In the genomic region with DNA sequence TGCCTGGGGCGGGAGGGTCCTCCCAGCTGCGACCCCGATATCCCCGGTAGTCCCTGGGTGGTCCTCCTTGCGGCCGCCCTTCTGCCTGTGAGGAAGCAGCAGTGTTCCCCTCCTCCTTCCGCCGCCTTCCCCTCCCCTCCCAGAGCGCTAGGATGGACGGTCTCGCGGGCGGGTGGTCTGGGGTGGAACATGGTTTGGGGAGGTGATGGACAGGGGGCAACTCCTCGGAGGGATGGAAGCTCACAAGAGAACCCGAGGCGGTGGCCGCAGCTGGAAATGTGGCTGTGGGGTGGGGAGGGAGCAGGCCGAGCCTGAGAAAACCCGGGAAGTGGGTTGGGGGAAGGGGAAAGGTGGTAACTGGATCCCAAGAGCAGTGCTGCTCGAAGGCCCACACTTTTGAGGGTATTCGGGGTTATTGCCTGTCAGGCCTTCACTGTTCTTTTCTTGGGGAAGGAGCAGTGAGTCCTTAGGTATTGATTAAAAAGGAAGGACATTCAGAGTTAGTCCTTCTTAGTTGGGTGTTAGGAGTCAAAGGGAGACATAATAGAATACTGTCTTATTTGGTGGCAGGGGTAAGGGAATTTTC, we compare ENCODE assay signal across 8 cellular contexts. TPM values are rescaled to one million over a fixed set of nuclear protein-coding genes. Genes with fewer than 3 reads are reported as not detected.
DNase-seq lines count a peak whose midpoint lies in the region; ATAC-seq and TF ChIP-seq lines count a peak whose summit lies in the region.

No MANE protein-coding gene starts in this region.

- no CpG with 5 or more reads among the region's 21 CpGs for WGBS in iPS DF 6.9 (ENCODE audit: insufficient coverage, insufficient read length)

- peak overlapping the region; percentile 82 for H3K4me2 ChIP-seq in OCI-LY3 (ENCODE audit: low read length)

- in situ Hi-C loops in astrocyte of the cerebellum (cut with HindIII; ENCODE audit: low sequenced_read_pairs): no loop called here
- in situ Hi-C loops in gastrocnemius medialis (cut with MboI; ENCODE audit: low sequenced_read_pairs in 4 of 4): loop anchor here in 3 of 4 donors (5.0 to 10.0 kb wide), 2 partner anchors 274 to 276 kb away; a partner anchor contains a TSS

- peak overlapping the region; percentile 9; the same call in 1 of the 2 replicates for H2AFZ ChIP-seq in OCI-LY3 (ENCODE audit: low read depth, low read length)

- H4K20me1 ChIP-seq in OCI-LY3 (ENCODE audit: insufficient read depth, low read length): peaks cover 21% of the 10 kb centered on the region

- ATAC-seq in HG03066 (IDR thresholded peaks at IDR 0.05; ENCODE audit: low read depth, unreplicated experiment): peak; percentile 22
- peak; percentile 68 to 71 for ATAC-seq in gastrocnemius medialis

- no peaks in the 10 kb centered on the region for H3K9me3 ChIP-seq in OCI-LY3 (ENCODE audit: insufficient read depth, low read length)
- no peaks in the 10 kb centered on the region for H3K9me3 ChIP-seq in iPS DF 6.9 (ENCODE audit: control insufficient read depth, insufficient read depth, low read length)
- H3K9me3 ChIP-seq in gastrocnemius medialis: no peaks in the 10 kb centered on the region

- H3K36me3 ChIP-seq in OCI-LY3 (replicated peaks; ENCODE audit: low read depth, low read length) (peaks cover 9% of the 10 kb centered on the region), iPS DF 6.9 (ENCODE audit: control insufficient read depth, insufficient read depth, low read length) (no peaks in the 10 kb centered on the region), gastrocnemius medialis (peaks cover 0 to 6% of the 10 kb centered on the region in 2 donors)

- TF ChIP-seq POLR2A in gastrocnemius medialis (IDR thresholded peaks at IDR 0.05): no peak

- DNase-seq in A172 (ENCODE audit: low spot score) (peak; percentile 32), GM12865 (ENCODE audit: low read depth) (no peak), astrocyte of the cerebellum (ENCODE audit: low read depth) (no peak), iPS DF 6.9 (ENCODE audit: low read depth, low spot score) (no peak), gastrocnemius medialis (peak; percentile 36 to 62), GM10266 (ENCODE audit: extremely low spot score) (no peak)

- peak overlapping the region; percentile 83 for H3K27ac ChIP-seq in OCI-LY3 (ENCODE audit: low read length)
- no peak overlapping the region for H3K27ac ChIP-seq in iPS DF 6.9 (ENCODE audit: low read length)
- H3K27ac ChIP-seq in gastrocnemius medialis: peak overlapping the region; percentile 87 to 97 (median 96)

- H3K4me3 ChIP-seq in GM12865 (ENCODE audit: low read depth, low read length): peak overlapping the region; percentile 90
- H3K4me3 ChIP-seq in OCI-LY3 (ENCODE audit: low read length): peak overlapping the region; percentile 85
- H3K4me3 ChIP-seq in astrocyte of the cerebellum (ENCODE audit: low read depth, low read length): peak overlapping the region; percentile 84
- peak overlapping the region; percentile 75 for H3K4me3 ChIP-seq in iPS DF 6.9 (ENCODE audit: low read length)
- peak overlapping the region; percentile 59 to 93 (median 84) for H3K4me3 ChIP-seq in gastrocnemius medialis

- H3K79me2 ChIP-seq in OCI-LY3 (ENCODE audit: low read length): peaks cover 65% of the 10 kb centered on the region

- H3K27me3 ChIP-seq in OCI-LY3 (ENCODE audit: low read depth, low read length) (no peaks in the 10 kb centered on the region), iPS DF 6.9 (ENCODE audit: control insufficient read depth, insufficient read depth, low read length) (no peaks in the 10 kb centered on the region), gastrocnemius medialis (no peaks in the 10 kb centered on the region)

- TF ChIP-seq CTCF in GM12865 (IDR thresholded peaks at IDR 0.05; ENCODE audit: insufficient read depth, low read depth, low read length, missing control alignments) (no peak), OCI-LY3 (IDR thresholded peaks at IDR 0.05; ENCODE audit: low read depth, low read length) (no peak), astrocyte of the cerebellum (IDR thresholded peaks at IDR 0.05; ENCODE audit: low read depth, low read length, missing control alignments) (no peak), gastrocnemius medialis (IDR thresholded peaks at IDR 0.05 in 4 of 5, conservative IDR thresholded peaks at IDR 0.05 in 1 of 5) (no peak), GM10266 (IDR thresholded peaks at IDR 0.05; ENCODE audit: control insufficient read depth, insufficient read depth, low read depth, missing control alignments) (no peak)

- H3K4me1 ChIP-seq in OCI-LY3 (ENCODE audit: low read length): peaks cover 28% of the 10 kb centered on the region
- peaks cover 2% of the 10 kb centered on the region; the same call in 1 of the 2 replicates for H3K4me1 ChIP-seq in iPS DF 6.9 (ENCODE audit: control insufficient read depth, insufficient read depth, low read length)
- peaks cover 32 to 35% of the 10 kb centered on the region in 2 donors for H3K4me1 ChIP-seq in gastrocnemius medialis

- intact Hi-C loops in gastrocnemius medialis (cut with DNase I; ENCODE audit: low total_unique reads): loop anchor here (1.0 to 10.0 kb wide), 6 partner anchors 34 to 1034 kb away; a partner anchor contains a TSS

- peak overlapping the region; percentile 94 for H3K9ac ChIP-seq in OCI-LY3 (ENCODE audit: low read length)

RNA-seq across cellular contexts. Expression of a gene that starts 0.6 kb away (rescaled TPM):
- total RNA-seq in A172 (2014; rRNA removed; shearing (Covaris generic)): 22.5 and 22.9 TPM in 2 replicates
- total RNA-seq in gastrocnemius medialis: 10 to 100 TPM; 28.7 to 38.8 (median 32.1) TPM

RNA-seq across cellular contexts. Expression of a gene that starts 59.9 kb away (rescaled TPM):
- total RNA-seq in A172 (2014; rRNA removed; shearing (Covaris generic)): 26.5 and 30.7 TPM in 2 replicates
- 10 to 100 TPM in 2 of 4 donors, 1 to 10 TPM in 2; 6.9 to 15.3 (median 9.5) TPM for total RNA-seq in gastrocnemius medialis

Comparison
In these comparisons a context has a peak if more than half of its experiments do, and no peak if none do; other contexts are left out.
1. DNase-seq: peak in A172 (single experiment) and gastrocnemius medialis (2 of 2); none in GM12865 (single experiment), astrocyte of the cerebellum (single experiment), iPS DF 6.9 (single experiment) and GM10266 (single experiment).
2. Peak in every context shown above with its lines, with median percentiles within 50 percentile points of each other: H3K4me3 ChIP-seq.